In genomic region chr5:639584-640213, GRCh38 we compare ENCODE assay signal across 22 cellular contexts.
"Had no signal": no experiment of that assay in that cellular context is flagged by ENCODE, and none has a peak within 500 bp of the region (broad histone marks: within the 10 kb centered on the region; RNA-seq: fewer than 3 reads in every experiment).

No MANE protein-coding gene starts in this region.

- H3K9me3 Mint-ChIP-seq: activated T-cell treated with anti-CD3 and anti-CD28 coated beads, Interleukin-2, amount 50 U/mL, for 4 hours; activated T-helper 17 cell treated with anti-CD3 and anti-CD28 coated beads, Interleukin-2, amount 50 U/mL, for 72 hours; neural crest cell; type B pancreatic cell had no signal

- H3K27ac Mint-ChIP-seq: activated naive CD8-positive, alpha-beta T cell; activated T-helper 17 cell treated with anti-CD3 and anti-CD28 coated beads, Interleukin-2, amount 50 U/mL, for 72 hours; naive thymus-derived CD8-positive, alpha-beta T cell; type B pancreatic cell had no signal

- H3K4me3 Mint-ChIP-seq: activated naive CD8-positive, alpha-beta T cell; activated T-cell treated with anti-CD3 and anti-CD28 coated beads, Interleukin-2, amount 50 U/mL, for 4 hours; activated T-helper 17 cell treated with anti-CD3 and anti-CD28 coated beads, Interleukin-2, amount 50 U/mL, for 72 hours; naive thymus-derived CD8-positive, alpha-beta T cell; neural crest cell; type B pancreatic cell had no signal

- H3K27ac ChIP-seq: coronary artery, left ventricle myocardium inferior, vagina had no signal

- H3K27me3 ChIP-seq: vagina had no signal

- H3K9me3 ChIP-seq: vagina had no signal

- H3K27me3 Mint-ChIP-seq: activated naive CD8-positive, alpha-beta T cell; activated T-helper 17 cell treated with anti-CD3 and anti-CD28 coated beads, Interleukin-2, amount 50 U/mL, for 72 hours; naive thymus-derived CD8-positive, alpha-beta T cell; type B pancreatic cell had no signal

- H3K4me3 ChIP-seq: coronary artery, left ventricle myocardium inferior, vagina had no signal

- DNase-seq: activated CD4-positive, alpha-beta T cell treated with anti-CD3 and anti-CD28 coated beads for 4 hours; activated CD4-positive, alpha-beta T cell treated with anti-CD3 and anti-CD28 coated beads, Interleukin-2, amount 50 U/mL, for 4 hours; activated CD8-positive, alpha-beta memory T cell treated with anti-CD3 and anti-CD28 coated beads, Interleukin-2, amount 50 U/mL, for 4 hours; activated naive CD4-positive, alpha-beta T cell treated with Interleukin-2 at 50 U/mL for 16 hours; activated T-cell treated with anti-CD3 and anti-CD28 coated beads, Interleukin-2, amount 50 U/mL, for 4 hours; anterior cingulate cortex; foreskin fibroblast; islet precursor cell; left ventricle myocardium inferior; mammary epithelial cell; midbrain; naive thymus-derived CD8-positive, alpha-beta T cell; right cardiac atrium; stimulated activated naive CD4-positive, alpha-beta T cell treated with Interleukin-2 at 50 U/mL for 16 hours; T-helper 1 cell had no signal

- ATAC-seq: activated T-cell treated with anti-CD3 and anti-CD28 coated beads, Interleukin-2, amount 50 U/mL, for 4 hours; activated T-helper 17 cell treated with anti-CD3 and anti-CD28 coated beads, Interleukin-2, amount 50 U/mL, for 72 hours; esophagus mucosa; naive thymus-derived CD8-positive, alpha-beta T cell had no signal

- H3K4me1 Mint-ChIP-seq: activated T-helper 17 cell treated with anti-CD3 and anti-CD28 coated beads, Interleukin-2, amount 50 U/mL, for 72 hours; neural crest cell had no signal

- H3K4me1 ChIP-seq: left ventricle myocardium inferior, vagina had no signal
